In genomic region chr5:172895549-172895948, GRCh38 we compare ENCODE assay signal across 15 cellular contexts.
DNase-seq lines count a peak whose midpoint lies in the region; ATAC-seq and TF ChIP-seq lines count a peak whose summit lies in the region.
"Had no signal": no experiment of that assay in that cellular context is flagged by ENCODE, and none has a peak within 500 bp of the region (broad histone marks: within the 10 kb centered on the region; RNA-seq: fewer than 3 reads in every experiment).

No MANE protein-coding gene starts in this region.

- peaks cover 9% of the 10 kb centered on the region for H3K36me3 Mint-ChIP-seq in activated naive CD4-positive, alpha-beta T cell treated with anti-CD3 and anti-CD28 coated beads, Interleukin-2, amount 10 ng/mL, durations not matched to agents 7 days and 5 days
- no peaks in the 10 kb centered on the region for H3K36me3 Mint-ChIP-seq in chondrocyte (ENCODE audit: low read depth)
- peaks cover 0 to 55% (median 15%) of the 10 kb centered on the region in 3 donors for H3K36me3 Mint-ChIP-seq in naive thymus-derived CD8-positive, alpha-beta T cell
- no peaks in the 10 kb centered on the region for H3K36me3 Mint-ChIP-seq in glutamatergic neuron (ENCODE audit: unreplicated experiment)
- H3K36me3 Mint-ChIP-seq: natural killer cell had no signal

- H3K4me3 ChIP-seq in tibial artery: no peak overlapping the region
- H3K4me3 ChIP-seq: tibial nerve had no signal

- H3K27ac Mint-ChIP-seq in activated naive CD4-positive, alpha-beta T cell treated with anti-CD3 and anti-CD28 coated beads, Interleukin-2, amount 10 ng/mL, durations not matched to agents 7 days and 5 days: peak overlapping the region; percentile 55
- H3K27ac Mint-ChIP-seq in chondrocyte (ENCODE audit: unreplicated experiment): peak overlapping the region; percentile 8
- H3K27ac Mint-ChIP-seq in naive thymus-derived CD8-positive, alpha-beta T cell: peak overlapping the region in 6 of 10 donors; percentile 36 to 95 (median 62)
- H3K27ac Mint-ChIP-seq in glutamatergic neuron (ENCODE audit: unreplicated experiment): no peak overlapping the region
- H3K27ac Mint-ChIP-seq: activated T-cell treated with anti-CD3 and anti-CD28 coated beads, Interleukin-2, amount 50 U/mL, for 72 hours; natural killer cell had no signal

- peaks cover 0 to 22% (median 5%) of the 10 kb centered on the region in 3 donors for H3K36me3 ChIP-seq in tibial artery

- CTCF ChIA-PET in activated naive CD4-positive, alpha-beta T cell treated with anti-CD3 and anti-CD28 coated beads, Interleukin-2, amount 10 ng/mL, durations not matched to agents 7 days and 5 days (lab: Charles Lee): no interaction called here

- H3K9me3 Mint-ChIP-seq in activated naive CD4-positive, alpha-beta T cell treated with anti-CD3 and anti-CD28 coated beads, Interleukin-2, amount 10 ng/mL, durations not matched to agents 7 days and 5 days: no peaks in the 10 kb centered on the region
- H3K9me3 Mint-ChIP-seq in chondrocyte (ENCODE audit: low read depth) (no peaks in the 10 kb centered on the region), glutamatergic neuron (ENCODE audit: unreplicated experiment) (peaks cover 4% of the 10 kb centered on the region)
- H3K9me3 Mint-ChIP-seq in naive thymus-derived CD8-positive, alpha-beta T cell: no peaks in the 10 kb centered on the region
- H3K9me3 Mint-ChIP-seq: activated T-cell treated with anti-CD3 and anti-CD28 coated beads, Interleukin-2, amount 50 U/mL, for 72 hours; natural killer cell had no signal

- TF ChIP-seq CTCF in chondrocyte (IDR thresholded peaks at IDR 0.05) (no peak), tibial artery (IDR thresholded peaks at IDR 0.05) (no peak), glutamatergic neuron (IDR thresholded peaks at IDR 0.05; ENCODE audit: partially characterized antibody, unreplicated experiment) (no peak)

- H3K9me3 ChIP-seq in tibial artery: no peaks in the 10 kb centered on the region
- H3K9me3 ChIP-seq: tibial nerve had no signal

- no peak for DNase-seq in activated naive CD4-positive, alpha-beta T cell treated with anti-CD3 and anti-CD28 coated beads, Interleukin-2, amount 10 ng/mL, durations not matched to agents 7 days and 5 days
- no peak for DNase-seq in activated naive CD4-positive, alpha-beta T cell treated with Interleukin-2 at 50 U/mL for 16 hours
- DNase-seq in chondrocyte (ENCODE audit: low spot score) (no peak), tibial artery (no peak), glutamatergic neuron (no peak), COLO668 (lab: John Stamatoyannopoulos, UW; ENCODE audit: unreplicated experiment) (no peak), NCI-H345 (lab: John Stamatoyannopoulos, UW) (no peak)
- no peak for DNase-seq in naive thymus-derived CD8-positive, alpha-beta T cell
- DNase-seq: activated T-cell treated with anti-CD3 and anti-CD28 coated beads, Interleukin-2, amount 50 U/mL, for 72 hours; left cardiac atrium; natural killer cell; NCI-H1694; NCI-H524; retina had no signal

- H3K27me3 ChIP-seq in tibial artery: no peaks in the 10 kb centered on the region
- H3K27me3 ChIP-seq: tibial nerve had no signal

- no peak for ATAC-seq in naive thymus-derived CD8-positive, alpha-beta T cell
- ATAC-seq: activated T-cell treated with anti-CD3 and anti-CD28 coated beads, Interleukin-2, amount 50 U/mL, for 72 hours; left cardiac atrium; natural killer cell had no signal

- H3K4me3 Mint-ChIP-seq in activated naive CD4-positive, alpha-beta T cell treated with anti-CD3 and anti-CD28 coated beads, Interleukin-2, amount 10 ng/mL, durations not matched to agents 7 days and 5 days: no peak overlapping the region
- no peak overlapping the region for H3K4me3 Mint-ChIP-seq in chondrocyte (ENCODE audit: unreplicated experiment)
- H3K4me3 Mint-ChIP-seq in naive thymus-derived CD8-positive, alpha-beta T cell: peak overlapping the region in 1 of 10 donors; percentile 40
- H3K4me3 Mint-ChIP-seq in glutamatergic neuron (ENCODE audit: unreplicated experiment): no peak overlapping the region
- H3K4me3 Mint-ChIP-seq: activated T-cell treated with anti-CD3 and anti-CD28 coated beads, Interleukin-2, amount 50 U/mL, for 72 hours; natural killer cell had no signal

- H3K4me1 Mint-ChIP-seq in activated naive CD4-positive, alpha-beta T cell treated with anti-CD3 and anti-CD28 coated beads, Interleukin-2, amount 10 ng/mL, durations not matched to agents 7 days and 5 days: peaks cover 15% of the 10 kb centered on the region
- peaks cover 69% of the 10 kb centered on the region for H3K4me1 Mint-ChIP-seq in chondrocyte (ENCODE audit: low read depth)
- H3K4me1 Mint-ChIP-seq in naive thymus-derived CD8-positive, alpha-beta T cell: peaks cover 2 to 22% (median 13%) of the 10 kb centered on the region in 4 donors
- H3K4me1 Mint-ChIP-seq in glutamatergic neuron (ENCODE audit: low read depth, unreplicated experiment): no peaks in the 10 kb centered on the region

- peak overlapping the region; percentile 92 to 96 for H3K27ac ChIP-seq in tibial artery

- intact Hi-C loops in tibial artery (cut with DNase I; ENCODE audit: low total_unique reads): no loop called here

- H3K4me1 ChIP-seq in tibial artery: peaks cover 0 to 66% (median 46%) of the 10 kb centered on the region in 4 donors

- POLR2A ChIA-PET in naive thymus-derived CD8-positive, alpha-beta T cell (lab: Charles Lee): no interaction called here

- H3K27me3 Mint-ChIP-seq in activated naive CD4-positive, alpha-beta T cell treated with anti-CD3 and anti-CD28 coated beads, Interleukin-2, amount 10 ng/mL, durations not matched to agents 7 days and 5 days: no peaks in the 10 kb centered on the region
- no peaks in the 10 kb centered on the region for H3K27me3 Mint-ChIP-seq in chondrocyte (ENCODE audit: low read depth)
- H3K27me3 Mint-ChIP-seq in naive thymus-derived CD8-positive, alpha-beta T cell: no peaks in the 10 kb centered on the region
- H3K27me3 Mint-ChIP-seq in glutamatergic neuron (ENCODE audit: unreplicated experiment): peaks cover 4% of the 10 kb centered on the region
